In genomic region chr11:19864141-19865120, GRCh38 we compare ENCODE assay signal across 10 cellular contexts.
DNase-seq lines count a peak whose midpoint lies in the region; ATAC-seq, FAIRE-seq and TF ChIP-seq lines count a peak whose summit lies in the region.
"Had no signal": no experiment of that assay in that cellular context is flagged by ENCODE, and none has a peak within 500 bp of the region (broad histone marks: within the 10 kb centered on the region; RNA-seq: fewer than 3 reads in every experiment).

No MANE protein-coding gene starts in this region.

- no peaks in the 10 kb centered on the region for H4K20me1 ChIP-seq in HepG2 (ENCODE audit: insufficient read depth, low read length)

- POLR2A ChIA-PET in MCF 10A (lab: Yijun Ruan, JAX), result no interaction called here
- POLR2A ChIA-PET in HepG2 (lab: Yijun Ruan, JAX), result no interaction called here

- no peak for FAIRE-seq in HepG2 (lab: Jason Lieb, UNC)
- FAIRE-seq in small intestine (lab: Jason Lieb, UNC), result no peak
- no peak for FAIRE-seq in GM12891 (lab: Jason Lieb, UNC)

- H3K4me1 Mint-ChIP-seq in MCF 10A (ENCODE audit: insufficient read depth, unreplicated experiment), result peaks cover 14% of the 10 kb centered on the region

- intact Hi-C loops in breast epithelium (cut with DNase I; ENCODE audit: low total_unique reads), result no loop called here
- intact Hi-C loops in MCF 10A (cut with micrococcal nuclease), result no loop called here
- intact Hi-C loops in body of pancreas (cut with DNase I), result no loop called here
- intact Hi-C loops in HepG2 (cut with micrococcal nuclease; ENCODE audit: unreplicated experiment), result no loop called here
- intact Hi-C loops in thyroid gland (cut with DNase I), result no loop called here

- no peak overlapping the region for H2AFZ ChIP-seq in HepG2 (ENCODE audit: low read length)

- no peaks in the 10 kb centered on the region for H3K79me2 ChIP-seq in HepG2 (ENCODE audit: insufficient read depth, low read length)

- H3K9me3 ChIP-seq in breast epithelium (no peaks in the 10 kb centered on the region), body of pancreas (no peaks in the 10 kb centered on the region), HepG2 (ENCODE audit: low read length) (no peaks in the 10 kb centered on the region), small intestine (ENCODE audit: control insufficient read depth, low read depth) (no peaks in the 10 kb centered on the region), thyroid gland (no peaks in the 10 kb centered on the region)

- H3K36me3 ChIP-seq in breast epithelium (no peaks in the 10 kb centered on the region), body of pancreas (replicated peaks in 1 of 2; ENCODE audit: insufficient read depth in 1 of 2, low read depth in 2 of 2) (no peaks in the 10 kb centered on the region), HepG2 (replicated peaks in 1 of 2; ENCODE audit: control insufficient read depth in 1 of 2, insufficient read depth in 2 of 2, low read length in 2 of 2) (no peaks in the 10 kb centered on the region), small intestine (ENCODE audit: control insufficient read depth in 2 of 2, insufficient read depth in 2 of 2, low read length in 2 of 2) (no peaks in the 10 kb centered on the region), thyroid gland (no peaks in the 10 kb centered on the region)

- CTCF ChIA-PET in MCF 10A (lab: Yijun Ruan, JAX) (interaction anchor here (0.6 to 1.3 kb wide), 3 partner anchors 12 to 613 kb away, joined by 3 read pairs; no protein-coding TSS in a partner anchor), HepG2 (lab: Yijun Ruan, JAX; ENCODE audit: low intra/inter-chr PET ratio, low total read pairs) (no interaction called here)

- no peak for TF ChIP-seq POLR2A in breast epithelium (IDR thresholded peaks at IDR 0.05)
- no peak for TF ChIP-seq POLR2A in body of pancreas (IDR thresholded peaks at IDR 0.05)
- no peak for TF ChIP-seq POLR2A in HepG2 (IDR thresholded peaks at IDR 0.05; ENCODE audit: insufficient read depth in 1 of 2, low read depth in 2 of 2, low read length in 2 of 2)
- TF ChIP-seq POLR2A in thyroid gland (IDR thresholded peaks at IDR 0.05), result no peak
- TF ChIP-seq POLR2A in GM12891 (IDR thresholded peaks at IDR 0.05; ENCODE audit: low read depth, low read length), result no peak

- 41 to 55% methylated on average over 6 of the region's 6 CpGs for WGBS in body of pancreas, 2 donors
- 5% methylated on average over 6 of the region's 6 CpGs for WGBS in HepG2 (ENCODE audit: low lambda C conversion rate)
- WGBS in small intestine, 3 donors, result 22 to 41% (median 38%) methylated on average over 6 of the region's 6 CpGs
- WGBS in thyroid gland, 2 donors, result 65% methylated on average over 6 of the region's 6 CpGs

- H3K27me3 Mint-ChIP-seq in MCF 10A (ENCODE audit: insufficient read depth, unreplicated experiment), result no peaks in the 10 kb centered on the region

- H3K4me1 ChIP-seq in breast epithelium (peaks cover 0 to 9% of the 10 kb centered on the region in 2 donors), body of pancreas (peaks cover 16% of the 10 kb centered on the region), HepG2 (ENCODE audit: insufficient read depth, low read length) (peaks cover 10% of the 10 kb centered on the region), small intestine (ENCODE audit: control insufficient read depth in 2 of 2, insufficient read depth in 1 of 2, low read depth in 1 of 2, low read length in 1 of 2) (peaks cover 0 to 6% of the 10 kb centered on the region in 2 donors), thyroid gland (peaks cover 3 to 30% of the 10 kb centered on the region in 2 donors)

- TF ChIP-seq CTCF in breast epithelium (IDR thresholded peaks at IDR 0.05), result no peak
- no peak for TF ChIP-seq CTCF in MCF 10A (IDR thresholded peaks at IDR 0.05; ENCODE audit: unreplicated experiment)
- TF ChIP-seq CTCF in body of pancreas (IDR thresholded peaks at IDR 0.05), result no peak
- no peak for TF ChIP-seq CTCF in HepG2 (CRISPR knock-in tag; IDR thresholded peaks at IDR 0.05)
- no peak for TF ChIP-seq CTCF in thyroid gland (IDR thresholded peaks at IDR 0.05)

- H3K36me3 Mint-ChIP-seq in MCF 10A (ENCODE audit: insufficient read depth, unreplicated experiment), result peaks cover 11% of the 10 kb centered on the region

- H3K4me3 ChIP-seq in breast epithelium, result no peak overlapping the region
- no peak overlapping the region for H3K4me3 ChIP-seq in body of pancreas
- no peak overlapping the region for H3K4me3 ChIP-seq in HepG2 (replicated peaks in 1 of 3; ENCODE audit: insufficient read depth in 1 of 3, low read depth in 2 of 3, low read length in 3 of 3)
- H3K4me3 ChIP-seq in small intestine (ENCODE audit: low read depth in 1 of 2, low read length in 2 of 2), result no peak overlapping the region
- H3K4me3 ChIP-seq in thyroid gland (replicated peaks in 1 of 3), result no peak overlapping the region

- H3K27me3 ChIP-seq in breast epithelium (no peaks in the 10 kb centered on the region), body of pancreas (no peaks in the 10 kb centered on the region), HepG2 (ENCODE audit: control insufficient read depth in 1 of 2, insufficient read depth in 2 of 2, low read length in 2 of 2) (no peaks in the 10 kb centered on the region; a peak in 1 of 5 replicates), small intestine (ENCODE audit: control insufficient read depth in 2 of 2, insufficient read depth in 2 of 2, low read length in 2 of 2) (no peaks in the 10 kb centered on the region), thyroid gland (no peaks in the 10 kb centered on the region)

- H3K27ac ChIP-seq in breast epithelium (peak overlapping the region; percentile 18 to 39), body of pancreas (no peak overlapping the region), HepG2 (ENCODE audit: extremely low read length, insufficient read depth, low read length) (no peak overlapping the region), small intestine (ENCODE audit: low read depth in 1 of 2, low read length in 1 of 2) (peak overlapping the region in 1 of 2 donors; percentile 38), thyroid gland (no peak overlapping the region)

- TF ChIP-seq RAD21 in HepG2 (CRISPR knock-in tag; IDR thresholded peaks at IDR 0.05), result no peak

- in situ Hi-C loops in HepG2 (cut with HindIII; ENCODE audit: extremely low pct_ligation_motif_present, low pct_unique_long_range_greater_than_20kb), result no loop called here

- ATAC-seq in body of pancreas (peak; percentile 71), HepG2 (peak; percentile 75)

- no TSS peak for BruUV-seq in MCF 10A (replicated peaks; lab: Mats Ljungman, UMichigan)
- no TSS peak for BruUV-seq in HepG2 (replicated peaks; lab: Mats Ljungman, UMichigan)

- H3K27ac Mint-ChIP-seq in MCF 10A (ENCODE audit: low read depth, unreplicated experiment), result no peak overlapping the region

- no peak overlapping the region for H3K4me3 Mint-ChIP-seq in MCF 10A (ENCODE audit: unreplicated experiment)

- TF ChIP-seq EP300 in HepG2 (IDR thresholded peaks at IDR 0.05; ENCODE audit: low read depth in 2 of 2, low read length in 2 of 2) (no peak), HepG2 (CRISPR knock-in tag; IDR thresholded peaks at IDR 0.05; ENCODE audit: borderline replicate concordance) (no peak)

- no peak for DNase-seq in breast epithelium (ENCODE audit: low spot score in 2 of 2)
- DNase-seq in MCF 10A (ENCODE audit: unreplicated experiment), result no peak
- DNase-seq in body of pancreas, result peak in 2 of 4 donors; percentile 19 to 40
- peak; percentile 24 for DNase-seq in HepG2 (ENCODE audit: low spot score)
- peak; percentile 82 for DNase-seq in small intestine
- no peak for DNase-seq in AML-193 (lab: John Stamatoyannopoulos, UW)
- DNase-seq in thyroid gland, result no peak
- DNase-seq in GM12891 (ENCODE audit: insufficient read length, low spot score), result no peak
- DNase-seq: activated CD4-positive, alpha-beta T cell treated with anti-CD3 and anti-CD28 coated beads, Interleukin-2, amount 50 U/mL, for 1 hour; activated gamma-delta T cell had no signal

- H3K9me3 Mint-ChIP-seq in MCF 10A (ENCODE audit: unreplicated experiment), result no peaks in the 10 kb centered on the region

- no peak overlapping the region for H3K4me2 ChIP-seq in HepG2 (ENCODE audit: low read depth, low read length)

- H3K9ac ChIP-seq in HepG2 (ENCODE audit: insufficient read depth, low read depth, low read length), result no peak overlapping the region

TF ChIP-seq in HepG2, 621 proteins besides CTCF, POLR2A, EP300 and RAD21 (continues in another document):
- TF ChIP-seq TAF15 (IDR thresholded peaks at IDR 0.05; ENCODE audit: low read depth, low read length, poor library complexity, severe bottlenecking), result no peak
- TF ChIP-seq TFDP1 (CRISPR knock-in tag; IDR thresholded peaks at IDR 0.05; ENCODE audit: borderline replicate concordance), result no peak
- no peak for TF ChIP-seq HNRNPH1 (optimal IDR thresholded peaks at IDR 0.05; ENCODE audit: low read depth, low read length)
- TF ChIP-seq TP53 (CRISPR knock-in tag; conservative IDR thresholded peaks at IDR 0.05), result no peak
- TF ChIP-seq KAT2B (IDR thresholded peaks at IDR 0.05; ENCODE audit: borderline replicate concordance, low read depth, low read length), result no peak
- no peak for TF ChIP-seq MTA3 (CRISPR knock-in tag; IDR thresholded peaks at IDR 0.05)

TF ChIP-seq in GM12891, 5 proteins besides CTCF, POLR2A, EP300 and RAD21:
- TF ChIP-seq PAX5 (IDR thresholded peaks at IDR 0.05; ENCODE audit: insufficient read depth, low read length, severe bottlenecking) (no peak), SPI1 (IDR thresholded peaks at IDR 0.05; ENCODE audit: low read depth, low read length) (no peak), TAF1 (IDR thresholded peaks at IDR 0.05; ENCODE audit: low read depth, low read length) (no peak), POLR2AphosphoS5 (IDR thresholded peaks at IDR 0.05; ENCODE audit: low read depth, low read length) (no peak)

Comparison
In these comparisons a context has a peak if more than half of its experiments do, and no peak if none do; other contexts are left out.
1. DNase-seq: peak in HepG2 (single experiment) and small intestine (single experiment); none in breast epithelium (0 of 2), MCF 10A (single experiment), AML-193 (0 of 2), thyroid gland (0 of 2) and GM12891 (single experiment).
2. H3K27ac ChIP-seq: peak in breast epithelium (2 of 2); none in body of pancreas (0 of 4), HepG2 (single experiment) and thyroid gland (0 of 3).